ENCODE assay signal across 27 cellular contexts in the genomic region with DNA sequence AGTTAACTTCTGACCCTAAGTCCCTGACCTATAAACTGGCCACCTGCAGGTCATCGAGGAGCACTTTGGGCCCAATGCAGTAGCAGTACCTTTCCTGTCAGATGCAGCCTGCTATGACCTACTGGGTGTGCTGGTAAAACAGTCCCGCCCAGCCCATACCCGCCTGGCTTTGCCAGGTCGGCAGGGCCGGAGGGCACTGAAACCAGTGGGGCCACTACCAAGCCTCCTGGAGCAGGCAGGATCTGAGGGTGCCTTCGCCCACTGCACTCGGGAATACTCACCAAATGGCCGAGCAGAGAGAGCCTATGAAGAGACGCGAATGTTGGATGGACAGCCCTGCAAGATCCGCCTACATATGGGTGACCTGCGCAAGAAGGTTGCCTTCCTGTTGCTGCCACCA. TPM values are rescaled to one million over a fixed set of nuclear protein-coding genes. Genes with fewer than 3 reads are reported as not detected.
"Had no signal": no experiment of that assay in that cellular context is flagged by ENCODE, and none has a peak within 500 bp of the region (broad histone marks: within the 10 kb centered on the region; RNA-seq: fewer than 3 reads in every experiment).

No MANE protein-coding gene starts in this region.

- H3K9me3 ChIP-seq: gastrocnemius medialis, left ventricle myocardium inferior, lower lobe of right lung, ovary, psoas muscle, sigmoid colon, testis, tibial artery, upper lobe of left lung had no signal

- H3K9ac ChIP-seq: neural progenitor cell had no signal

- H2AFZ ChIP-seq: neural progenitor cell had no signal

- H3K4me2 ChIP-seq: neural progenitor cell had no signal

- ATAC-seq: gastrocnemius medialis; left cardiac atrium; psoas muscle; stimulated activated memory B cell treated with anti-CD40 and anti-IgM and Interleukin-4, amounts not matched to agents 10 μg/mL and 1 μg/mL and 100 μg/mL, for 72 hours; stimulated activated naive CD8-positive, alpha-beta T cell treated with anti-CD3 and anti-CD28 coated beads, Interleukin-15, Interleukin-2, amounts not matched to agents 100 U/mL and 50 U/mL, for 24 hours had no signal

- H3K27me3 ChIP-seq: dorsolateral prefrontal cortex, gastrocnemius medialis, neural progenitor cell, ovary, sigmoid colon, testis, tibial artery, upper lobe of left lung had no signal

- DNase-seq: dorsolateral prefrontal cortex; effector CD4-positive, alpha-beta T cell; gastrocnemius medialis; left cardiac atrium; left ventricle myocardium inferior; lower lobe of right lung; naive B cell; occipital lobe; ovary; psoas muscle; right cardiac atrium; sigmoid colon; stimulated activated CD4-positive, alpha-beta T cell treated with anti-CD3 and anti-CD28 coated beads, Interleukin-4, amount 100 ng/mL, for 4 hours; stimulated activated naive CD8-positive, alpha-beta T cell treated with anti-CD3 and anti-CD28 coated beads, Interleukin-15, Interleukin-2, amounts not matched to agents 100 U/mL and 50 U/mL, for 24 hours; substantia nigra; testis; tibial artery had no signal

- H3K4me3 ChIP-seq: dorsolateral prefrontal cortex, gastrocnemius medialis, left ventricle myocardium inferior, lower lobe of right lung, neural progenitor cell, ovary, psoas muscle, sigmoid colon, testis, tibial artery, upper lobe of left lung had no signal

- H3K4me1 ChIP-seq: gastrocnemius medialis, lower lobe of right lung, neural progenitor cell, psoas muscle, testis, tibial artery, upper lobe of left lung had no signal

- H3K27ac ChIP-seq: dorsolateral prefrontal cortex, gastrocnemius medialis, left ventricle myocardium inferior, lower lobe of right lung, neural progenitor cell, ovary, psoas muscle, sigmoid colon, testis, tibial artery, upper lobe of left lung had no signal

- H3K36me3 ChIP-seq: neural progenitor cell, ovary had no signal

RNA-seq across cellular contexts. Expression of gene C11orf42, which starts 4.4 kb away (rescaled TPM):
- total RNA-seq: cerebellum, dorsolateral prefrontal cortex, gastrocnemius medialis, glomerular endothelial cell, kidney epithelial cell, left cardiac atrium, left ventricle myocardium inferior, lower lobe of right lung, mononuclear cell, occipital lobe, ovary, psoas muscle, renal cortical epithelial cell, right cardiac atrium, sigmoid colon, skeletal muscle tissue, upper lobe of left lung had no signal
- polyA plus RNA-seq: esophagus, ovary, psoas muscle, right cardiac atrium, sigmoid colon had no signal

RNA-seq across cellular contexts. Expression of gene OR52W1, which starts 10.8 kb away (rescaled TPM):
- total RNA-seq: cerebellum, dorsolateral prefrontal cortex, gastrocnemius medialis, glomerular endothelial cell, kidney epithelial cell, left cardiac atrium, left ventricle myocardium inferior, lower lobe of right lung, mononuclear cell, occipital lobe, ovary, psoas muscle, renal cortical epithelial cell, right cardiac atrium, sigmoid colon, skeletal muscle tissue, testis, upper lobe of left lung had no signal
- polyA plus RNA-seq: esophagus, ovary, psoas muscle, right cardiac atrium, sigmoid colon had no signal

RNA-seq across cellular contexts. Expression of gene CNGA4, which starts 29.1 kb away (rescaled TPM):
- total RNA-seq: gastrocnemius medialis, left cardiac atrium, left ventricle myocardium inferior, psoas muscle, skeletal muscle tissue had no signal

RNA-seq across cellular contexts. Expression of gene OR52B2, which starts 39.7 kb away (rescaled TPM):
- total RNA-seq: gastrocnemius medialis, glomerular endothelial cell, kidney epithelial cell, left cardiac atrium, left ventricle myocardium inferior, lower lobe of right lung, mononuclear cell, occipital lobe, ovary, psoas muscle, renal cortical epithelial cell, right cardiac atrium, sigmoid colon, skeletal muscle tissue had no signal
- polyA plus RNA-seq: esophagus, ovary, psoas muscle, right cardiac atrium, sigmoid colon had no signal
